Comparison of ENCODE assay signal across 1 cellular context in genomic region chr1:84956097-84956496, GRCh38.
TF ChIP-seq lines count a peak whose summit lies in the region.

No MANE protein-coding gene starts in this region.

TF ChIP-seq in GM23338, 12 proteins besides CTCF, POLR2A, EP300 and RAD21 (continued from another document):
- TF ChIP-seq REST (IDR thresholded peaks at IDR 0.05; ENCODE audit: unreplicated experiment) (no peak), ZNF114 (CRISPR knock-in tag; IDR thresholded peaks at IDR 0.05) (no peak), CREB1 (CRISPR knock-in tag; IDR thresholded peaks at IDR 0.05; ENCODE audit: low read depth) (no peak), EZH2 (IDR thresholded peaks at IDR 0.05; ENCODE audit: low read depth, unreplicated experiment) (no peak), POLR2AphosphoS5 (IDR thresholded peaks at IDR 0.05; ENCODE audit: low read depth) (no peak), ZNF462 (CRISPR knock-in tag; IDR thresholded peaks at IDR 0.05) (no peak)
TF ChIP-seq in GM23338: peak in this region for 0.
